ENCODE assay signal across 23 cellular contexts in the genomic region with DNA sequence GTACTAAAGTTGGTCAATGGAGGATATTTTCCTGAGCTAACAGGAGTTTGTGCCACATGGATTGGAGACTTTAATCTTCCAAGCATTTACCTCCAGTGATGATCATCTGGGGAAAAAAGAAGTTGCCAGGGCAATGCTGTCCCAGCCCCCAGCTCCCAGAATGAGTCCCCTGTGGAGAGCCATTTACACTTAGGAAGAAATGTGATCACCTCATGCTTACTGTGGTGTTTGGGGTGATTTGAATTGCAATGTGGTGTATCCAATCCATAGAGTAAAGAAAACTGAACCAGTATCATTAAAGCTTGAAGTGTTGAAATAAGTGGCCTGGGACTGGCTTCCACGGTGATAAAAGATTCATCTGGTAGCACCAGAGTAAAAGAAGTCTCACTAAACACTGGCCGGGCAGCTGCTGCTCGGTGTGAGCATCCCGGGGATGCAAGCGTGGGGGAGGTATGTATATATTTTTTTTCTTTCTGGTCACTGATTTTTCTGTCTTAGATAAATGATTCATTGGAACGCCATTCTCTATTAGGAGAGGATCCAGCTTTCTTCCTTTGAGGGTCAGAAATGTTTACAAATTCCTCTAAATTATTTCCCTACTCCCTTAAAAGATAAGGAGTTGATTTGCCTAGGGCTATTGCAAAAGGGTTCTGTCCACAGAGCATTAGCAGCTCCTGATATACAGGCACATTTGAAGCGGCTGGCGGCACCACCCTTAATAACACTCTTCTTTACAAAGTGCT.
DNase-seq lines count a peak whose midpoint lies in the region; TF ChIP-seq lines count a peak whose summit lies in the region.
"Had no signal": no experiment of that assay in that cellular context is flagged by ENCODE, and none has a peak within 500 bp of the region (broad histone marks: within the 10 kb centered on the region; RNA-seq: fewer than 3 reads in every experiment).

No MANE protein-coding gene starts in this region.

- H3K27ac ChIP-seq in HUES64 (ENCODE audit: low read depth, low read length) (peak overlapping the region; percentile 98), endodermal cell (ENCODE audit: low read depth, low read length) (peak overlapping the region; percentile 33), vagina (no peak overlapping the region)
- H3K27ac ChIP-seq: BLaER1 treated with 17β-estradiol and CSF1 and Interleukin-3, amounts not matched to agents 10 nM and 100 nM; uterus had no signal

- DNase-seq in DMS79 (lab: John Stamatoyannopoulos, UW) = peak; percentile 83
- peak; percentile 90 for DNase-seq in endodermal cell
- peak; percentile 44 for DNase-seq in iPS-NIHi7 (ENCODE audit: extremely low spot score)
- DNase-seq in GM13977 (ENCODE audit: low spot score) = no peak
- no peak for DNase-seq in GM20000 (ENCODE audit: low spot score)
- DNase-seq in vagina (ENCODE audit: extremely low spot score in 2 of 2) = no peak
- DNase-seq in SW480 (ENCODE audit: low spot score) = no peak
- DNase-seq: activated CD4-positive, alpha-beta T cell treated with anti-CD3 and anti-CD28 coated beads for 48 hours; activated CD8-positive, alpha-beta memory T cell treated with anti-CD3 and anti-CD28 coated beads, Interleukin-2, amount 10 ng/mL, durations not matched to agents 7 days and 5 days; activated naive CD8-positive, alpha-beta T cell treated with anti-CD3 and anti-CD28 coated beads, Interleukin-2, amount 10 ng/mL, durations not matched to agents 7 days and 5 days; GF-D8; KBM-7; MV-4-11; NCI-H2029 treated with DMSO at 0.1 percent for 48 hours; NCI-H510A treated with DMSO at 0.1 percent for 48 hours; Right ventricle myocardium superior; stimulated activated CD4-positive, alpha-beta T cell treated with anti-CD3 and anti-CD28 coated beads, Interleukin-4, amount 100 ng/mL, for 4 hours; uterus had no signal

- peaks cover 22% of the 10 kb centered on the region for H3K27me3 Mint-ChIP-seq in endodermal cell (ENCODE audit: insufficient read depth)
- H3K27me3 Mint-ChIP-seq: activated CD8-positive, alpha-beta memory T cell treated with anti-CD3 and anti-CD28 coated beads, Interleukin-2, amount 10 ng/mL, durations not matched to agents 7 days and 5 days; activated naive CD8-positive, alpha-beta T cell treated with anti-CD3 and anti-CD28 coated beads, Interleukin-2, amount 10 ng/mL, durations not matched to agents 7 days and 5 days had no signal

- TF ChIP-seq POLR2A in vagina (IDR thresholded peaks at IDR 0.05) = no peak

- peaks cover 5% of the 10 kb centered on the region for H3K9me3 Mint-ChIP-seq in endodermal cell
- H3K9me3 Mint-ChIP-seq: activated naive CD8-positive, alpha-beta T cell treated with anti-CD3 and anti-CD28 coated beads, Interleukin-2, amount 10 ng/mL, durations not matched to agents 7 days and 5 days had no signal

- intact Hi-C loops in vagina (cut with DNase I) = no loop called here

- H3K4me3 ChIP-seq in HUES64 (ENCODE audit: low read length) (peak overlapping the region; percentile 62), endodermal cell (ENCODE audit: low read length) (peak overlapping the region; percentile 68), vagina (no peak overlapping the region)
- H3K4me3 ChIP-seq: BLaER1 treated with 17β-estradiol and CSF1 and Interleukin-3, amounts not matched to agents 10 nM and 100 nM; GM12878; uterus had no signal

- in situ Hi-C loops in GM13977 (cut with MboI; ENCODE audit: low pct_unique_long_range_greater_than_20kb, low sequenced_read_pairs, unreplicated experiment) = no loop called here

- H3K36me3 Mint-ChIP-seq in endodermal cell (ENCODE audit: low read depth) = peaks cover 4% of the 10 kb centered on the region
- H3K36me3 Mint-ChIP-seq: activated CD8-positive, alpha-beta memory T cell treated with anti-CD3 and anti-CD28 coated beads, Interleukin-2, amount 10 ng/mL, durations not matched to agents 7 days and 5 days; activated naive CD8-positive, alpha-beta T cell treated with anti-CD3 and anti-CD28 coated beads, Interleukin-2, amount 10 ng/mL, durations not matched to agents 7 days and 5 days; natural killer cell treated with Interleukin-12 subunit alpha and Interleukin-12 subunit beta and Interleukin-15 and Interleukin-18, amount 100 ng/mL, for 72 hours had no signal

- 2% methylated on average over 7 of the region's 8 CpGs for WGBS in HUES64
- WGBS in endodermal cell (ENCODE audit: insufficient coverage in 1 of 2, insufficient read length in 1 of 2), 2 experiments = 0 to 2% methylated on average over 3 to 7 of the region's 8 CpGs

- TF ChIP-seq CTCF in endodermal cell (conservative IDR thresholded peaks at IDR 0.05) (no peak), GM13977 (IDR thresholded peaks at IDR 0.05; ENCODE audit: extremely low read depth, insufficient read depth, missing control alignments) (no peak), GM20000 (IDR thresholded peaks at IDR 0.05; ENCODE audit: extremely low read depth, missing control alignments) (no peak), vagina (IDR thresholded peaks at IDR 0.05) (no peak)

- H3K27ac Mint-ChIP-seq in endodermal cell = peak overlapping the region; percentile 97
- H3K27ac Mint-ChIP-seq: activated CD8-positive, alpha-beta memory T cell treated with anti-CD3 and anti-CD28 coated beads, Interleukin-2, amount 10 ng/mL, durations not matched to agents 7 days and 5 days; activated naive CD8-positive, alpha-beta T cell treated with anti-CD3 and anti-CD28 coated beads, Interleukin-2, amount 10 ng/mL, durations not matched to agents 7 days and 5 days; activated T-helper 17 cell treated with anti-CD3 and anti-CD28 coated beads, Interleukin-2, amount 50 U/mL, for 72 hours; natural killer cell treated with Interleukin-12 subunit alpha and Interleukin-12 subunit beta and Interleukin-15 and Interleukin-18, amount 100 ng/mL, for 72 hours had no signal

- H3K4me1 Mint-ChIP-seq in endodermal cell = peaks cover 75% of the 10 kb centered on the region
- H3K4me1 Mint-ChIP-seq: activated CD8-positive, alpha-beta memory T cell treated with anti-CD3 and anti-CD28 coated beads, Interleukin-2, amount 10 ng/mL, durations not matched to agents 7 days and 5 days; activated naive CD8-positive, alpha-beta T cell treated with anti-CD3 and anti-CD28 coated beads, Interleukin-2, amount 10 ng/mL, durations not matched to agents 7 days and 5 days; activated T-helper 17 cell treated with anti-CD3 and anti-CD28 coated beads, Interleukin-2, amount 50 U/mL, for 72 hours had no signal

- peaks cover 31% of the 10 kb centered on the region for H3K4me1 ChIP-seq in HUES64 (ENCODE audit: insufficient read depth, low read length)
- H3K4me1 ChIP-seq in endodermal cell (ENCODE audit: control insufficient read depth, insufficient read depth, low read length) = peaks cover 10% of the 10 kb centered on the region
- no peaks in the 10 kb centered on the region for H3K4me1 ChIP-seq in vagina
- H3K4me1 ChIP-seq: BLaER1 treated with 17β-estradiol and CSF1 and Interleukin-3, amounts not matched to agents 10 nM and 100 nM; uterus had no signal

- no peaks in the 10 kb centered on the region for H3K9me3 ChIP-seq in HUES64 (ENCODE audit: insufficient read depth, low read depth, low read length)
- H3K9me3 ChIP-seq in endodermal cell (ENCODE audit: control insufficient read depth, low read length) = no peaks in the 10 kb centered on the region
- H3K9me3 ChIP-seq in vagina = no peaks in the 10 kb centered on the region
- H3K9me3 ChIP-seq: BLaER1 treated with 17β-estradiol and CSF1 and Interleukin-3, amounts not matched to agents 10 nM and 100 nM; uterus had no signal

- H3K9ac ChIP-seq in HUES64 (ENCODE audit: low read depth, low read length) = peak overlapping the region; percentile 84
- peak overlapping the region; percentile 54 for H3K9ac ChIP-seq in endodermal cell (ENCODE audit: extremely low read depth, low read length, poor library complexity, severe bottlenecking)
- H3K9ac ChIP-seq: BLaER1 treated with 17β-estradiol and CSF1 and Interleukin-3, amounts not matched to agents 10 nM and 100 nM had no signal

- H3K27me3 ChIP-seq in HUES64 (ENCODE audit: insufficient read depth, low read length) (no peaks in the 10 kb centered on the region), endodermal cell (ENCODE audit: control insufficient read depth, insufficient read depth, low read length, poor library complexity, severe bottlenecking) (no peaks in the 10 kb centered on the region), vagina (no peaks in the 10 kb centered on the region)
- H3K27me3 ChIP-seq: BLaER1 treated with 17β-estradiol and CSF1 and Interleukin-3, amounts not matched to agents 10 nM and 100 nM; uterus had no signal

- H3K4me3 Mint-ChIP-seq in endodermal cell = peak overlapping the region; percentile 55
- H3K4me3 Mint-ChIP-seq: activated CD8-positive, alpha-beta memory T cell treated with anti-CD3 and anti-CD28 coated beads, Interleukin-2, amount 10 ng/mL, durations not matched to agents 7 days and 5 days; activated naive CD8-positive, alpha-beta T cell treated with anti-CD3 and anti-CD28 coated beads, Interleukin-2, amount 10 ng/mL, durations not matched to agents 7 days and 5 days; activated T-helper 17 cell treated with anti-CD3 and anti-CD28 coated beads, Interleukin-2, amount 50 U/mL, for 72 hours; natural killer cell treated with Interleukin-12 subunit alpha and Interleukin-12 subunit beta and Interleukin-15 and Interleukin-18, amount 100 ng/mL, for 72 hours had no signal

- peaks cover 5% of the 10 kb centered on the region; the same call in 1 of the 2 replicates for H3K36me3 ChIP-seq in HUES64 (ENCODE audit: insufficient read depth, low read length)
- H3K36me3 ChIP-seq in endodermal cell (ENCODE audit: control insufficient read depth, insufficient read depth, low read length) = no peaks in the 10 kb centered on the region
- H3K36me3 ChIP-seq in vagina = no peaks in the 10 kb centered on the region
- H3K36me3 ChIP-seq: BLaER1 treated with 17β-estradiol and CSF1 and Interleukin-3, amounts not matched to agents 10 nM and 100 nM; uterus had no signal

Comparison
In these comparisons a context has a peak if more than half of its experiments do, and no peak if none do; other contexts are left out.
1. DNase-seq: peak in DMS79 (single experiment), endodermal cell (single experiment) and iPS-NIHi7 (single experiment); none in GM13977 (single experiment), GM20000 (single experiment), vagina (0 of 2) and SW480 (single experiment).
2. H3K4me3 ChIP-seq: peak in HUES64 (single experiment) and endodermal cell (single experiment); none in vagina (0 of 2).